1 cellular context compared by ENCODE assay signal in genomic region chr21:41953249-41953830, GRCh38.
TF ChIP-seq lines count a peak whose summit lies in the region.

No MANE protein-coding gene starts in this region.

TF ChIP-seq in HepG2, 621 proteins besides CTCF, POLR2A, EP300 and RAD21 (continued from another document and continues in another):
- TF ChIP-seq ARID4A (CRISPR knock-in tag; IDR thresholded peaks at IDR 0.05; ENCODE audit: borderline replicate concordance), result no peak
- TF ChIP-seq TBP (CRISPR knock-in tag; IDR thresholded peaks at IDR 0.05), result no peak
- no peak for TF ChIP-seq MAZ (IDR thresholded peaks at IDR 0.05; ENCODE audit: borderline replicate concordance, low read depth, low read length)
- TF ChIP-seq MAZ (CRISPR knock-in tag; IDR thresholded peaks at IDR 0.05; ENCODE audit: low read depth), result no peak
- 0 out of 2 replicates have a peak, but pooled peaks have one; percentile 19 for TF ChIP-seq PRDM15 (CRISPR knock-in tag; IDR thresholded peaks at IDR 0.05)
- no peak for TF ChIP-seq ZNF432 (CRISPR knock-in tag; IDR thresholded peaks at IDR 0.05; ENCODE audit: borderline replicate concordance)
- no peak for TF ChIP-seq ZBTB33 (CRISPR knock-in tag; IDR thresholded peaks at IDR 0.05)
- TF ChIP-seq RBM39 (IDR thresholded peaks at IDR 0.05; ENCODE audit: low read depth, low read length, poor library complexity, severe bottlenecking), result no peak
- no peak for TF ChIP-seq CBFB (CRISPR knock-in tag; IDR thresholded peaks at IDR 0.05)
- 0 out of 2 replicates have a peak, but pooled peaks have one; percentile 24 for TF ChIP-seq ZNF441 (CRISPR knock-in tag; IDR thresholded peaks at IDR 0.05; ENCODE audit: borderline replicate concordance)
- no peak for TF ChIP-seq ZBTB21 (CRISPR knock-in tag; IDR thresholded peaks at IDR 0.05)
- no peak for TF ChIP-seq SIN3B (IDR thresholded peaks at IDR 0.05; ENCODE audit: low read length)
- 0 out of 2 replicates have a peak, but pooled peaks have one; percentile 6 for TF ChIP-seq HOXA5 (CRISPR knock-in tag; IDR thresholded peaks at IDR 0.05)
- TF ChIP-seq ZNF687 (CRISPR knock-in tag; IDR thresholded peaks at IDR 0.05), result peak; percentile 73
- TF ChIP-seq ETV5 (CRISPR knock-in tag; IDR thresholded peaks at IDR 0.05; ENCODE audit: borderline replicate concordance), result no peak
- TF ChIP-seq PHF8 (CRISPR knock-in tag; IDR thresholded peaks at IDR 0.05), result peak; percentile 42; the same call in 1 of the 2 replicates
- peak; percentile 66; the same call in 1 of the 2 replicates for TF ChIP-seq SRY (CRISPR knock-in tag; IDR thresholded peaks at IDR 0.05)
- TF ChIP-seq DDIT3 (CRISPR knock-in tag; IDR thresholded peaks at IDR 0.05), result no peak
- no peak for TF ChIP-seq SMYD3 (CRISPR knock-in tag; IDR thresholded peaks at IDR 0.05)
- no peak; the same call in 1 of the 2 replicates for TF ChIP-seq ZNF724P (CRISPR knock-in tag; IDR thresholded peaks at IDR 0.05; ENCODE audit: borderline replicate concordance)
- TF ChIP-seq ZFP91 (CRISPR knock-in tag; IDR thresholded peaks at IDR 0.05; ENCODE audit: borderline replicate concordance), result no peak
- TF ChIP-seq RNF2 (conservative IDR thresholded peaks at IDR 0.05; ENCODE audit: low read depth), result 0 out of 2 replicates have a peak, but pooled peaks have one; percentile 40
- 0 out of 2 replicates have a peak, but pooled peaks have one; percentile 3 for TF ChIP-seq ZNF430 (CRISPR knock-in tag; IDR thresholded peaks at IDR 0.05)
- no peak for TF ChIP-seq GMEB2 (CRISPR knock-in tag; IDR thresholded peaks at IDR 0.05; ENCODE audit: low read depth)
- peak; percentile 33; the same call in 1 of the 2 replicates for TF ChIP-seq ZBTB7B (CRISPR knock-in tag; IDR thresholded peaks at IDR 0.05)
- no peak for TF ChIP-seq HMG20A (CRISPR knock-in tag; IDR thresholded peaks at IDR 0.05; ENCODE audit: borderline replicate concordance)
- peak; percentile 61 for TF ChIP-seq ZBTB14 (CRISPR knock-in tag; IDR thresholded peaks at IDR 0.05)
- TF ChIP-seq PHF21A (CRISPR knock-in tag; IDR thresholded peaks at IDR 0.05), result no peak
- TF ChIP-seq HES4 (CRISPR knock-in tag; IDR thresholded peaks at IDR 0.05; ENCODE audit: borderline replicate concordance), result peak; percentile 33; the same call in 1 of the 2 replicates
- TF ChIP-seq DMTF1 (CRISPR knock-in tag; IDR thresholded peaks at IDR 0.05), result no peak
- TF ChIP-seq REXO4 (CRISPR knock-in tag; IDR thresholded peaks at IDR 0.05; ENCODE audit: borderline replicate concordance), result no peak
